ENCODE assay signal across 1 cellular context in the genomic region with DNA sequence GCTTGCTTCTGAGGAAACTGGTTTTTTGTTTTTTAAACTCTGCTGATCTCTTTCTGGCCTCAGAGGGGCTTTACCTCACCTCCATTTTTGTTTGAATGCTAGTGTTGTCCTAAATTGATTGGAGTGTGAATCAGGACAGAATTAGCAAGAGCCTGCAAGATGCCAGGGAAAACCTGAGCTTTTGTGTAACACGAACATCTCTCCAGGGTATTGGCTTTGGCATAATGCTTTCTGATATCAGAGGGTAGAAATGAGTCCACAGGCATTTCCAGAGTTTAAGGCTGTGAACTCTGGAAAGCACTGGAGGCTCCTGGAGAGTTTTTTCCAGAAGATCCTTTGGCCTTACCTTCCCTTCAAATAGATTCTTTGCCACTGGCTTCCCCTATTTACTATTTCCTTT.
TF ChIP-seq lines count a peak whose summit lies in the region.

No MANE protein-coding gene starts in this region.

TF ChIP-seq in IMR-90, 13 proteins besides CTCF, POLR2A, EP300 and RAD21 (continued from another document):
- TF ChIP-seq BHLHE40 (IDR thresholded peaks at IDR 0.05; ENCODE audit: low read depth, low read length) (no peak), MAFK (IDR thresholded peaks at IDR 0.05; ENCODE audit: low read depth, low read length) (no peak), CEBPB (IDR thresholded peaks at IDR 0.05; ENCODE audit: low read depth, low read length) (no peak), MAZ (IDR thresholded peaks at IDR 0.05; ENCODE audit: borderline replicate concordance, low read depth, low read length) (no peak)
